ENCODE assay signal across 22 cellular contexts in the genomic region with DNA sequence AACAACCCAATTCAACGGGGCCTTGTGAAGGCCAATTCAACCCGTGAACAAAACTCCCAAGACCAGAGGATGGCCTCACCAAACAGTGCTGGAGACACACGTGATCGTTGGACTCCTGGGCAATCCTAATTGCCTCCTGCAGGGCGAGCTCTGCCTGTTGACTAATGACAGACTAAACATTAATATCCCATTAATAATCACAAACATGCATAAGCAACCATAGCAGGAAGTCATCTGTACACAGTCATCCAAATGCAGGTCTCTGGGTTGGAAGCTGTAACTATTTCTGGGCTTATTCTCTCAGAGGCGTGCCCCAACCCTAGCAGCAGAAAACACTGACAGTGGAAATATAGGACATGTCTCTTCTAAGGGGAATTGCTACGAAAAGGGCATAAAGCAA. TPM values are rescaled to one million over a fixed set of nuclear protein-coding genes. Genes with fewer than 3 reads are reported as not detected.
A peak's percentile ranks its signal among the peaks of the same experiment; 100 is the strongest.
DNase-seq lines count a peak whose midpoint lies in the region; ATAC-seq, FAIRE-seq and TF ChIP-seq lines count a peak whose summit lies in the region.
"Had no signal": no experiment of that assay in that cellular context is flagged by ENCODE, and none has a peak within 500 bp of the region (broad histone marks: within the 10 kb centered on the region; RNA-seq: fewer than 3 reads in every experiment).

No MANE protein-coding gene starts in this region.

- H3K27me3 ChIP-seq in bronchial epithelial cell (ENCODE audit: control insufficient read depth, insufficient read depth, low read length), result no peaks in the 10 kb centered on the region
- H3K27me3 ChIP-seq: BLaER1 treated with 17β-estradiol and CSF1 and Interleukin-3, amounts not matched to agents 10 nM and 100 nM had no signal

- H3K4me3 ChIP-seq in bronchial epithelial cell (ENCODE audit: low read depth, low read length), result no peak overlapping the region
- H3K4me3 ChIP-seq: BLaER1 treated with 17β-estradiol and CSF1 and Interleukin-3, amounts not matched to agents 10 nM and 100 nM; GM23338 had no signal

- no peak for FAIRE-seq in bronchial epithelial cell (lab: Jason Lieb, UNC)
- FAIRE-seq: A204.1, D721Med, GM12891, GM18507, HTR-8/SVneo had no signal

- ATAC-seq in left lobe of liver (peak; percentile 47), GM19035 (IDR thresholded peaks at IDR 0.05; ENCODE audit: unreplicated experiment) (no peak)
- ATAC-seq: GM23338, HCT116, Panc1 had no signal

- DNase-seq in NCI-H2171 treated with DMSO at 0.1 percent for 48 hours (lab: John Stamatoyannopoulos, UW), result peak; percentile 35
- DNase-seq in NCI-H2171 (lab: John Stamatoyannopoulos, UW), result no peak
- peak; percentile 20 for DNase-seq in bronchial epithelial cell (ENCODE audit: low read depth)
- no peak for DNase-seq in left lobe of liver (ENCODE audit: low spot score)
- no peak for DNase-seq in NCI-H526 (lab: John Stamatoyannopoulos, UW)
- no peak for DNase-seq in RPMI8226
- DNase-seq in NCI-H128 (lab: John Stamatoyannopoulos, UW; ENCODE audit: unreplicated experiment), result no peak
- DNase-seq: CD8-positive, alpha-beta memory T cell; GF-D8; NCI-H1930; NCI-H524; Right ventricle myocardium superior had no signal

- TF ChIP-seq CTCF in bronchial epithelial cell (IDR thresholded peaks at IDR 0.05; ENCODE audit: insufficient read depth, low read length, severe bottlenecking), result no peak

- peaks cover 27% of the 10 kb centered on the region for H3K36me3 ChIP-seq in bronchial epithelial cell (ENCODE audit: control insufficient read depth, insufficient read depth, low read length)

RNA-seq across cellular contexts. Expression of a gene that starts 20.9 kb away (rescaled TPM):
- total RNA-seq in bronchial epithelial cell, result 91.5 and 115 TPM in 2 replicates
- 43.4 TPM for total RNA-seq in left lobe of liver

RNA-seq across cellular contexts. Expression of a gene that starts 34.8 kb away (rescaled TPM):
- total RNA-seq in bronchial epithelial cell (9.5 and 11.1 TPM in 2 replicates), left lobe of liver (28.8 TPM)

Comparison
In these comparisons a context has a peak if more than half of its experiments do, and no peak if none do; other contexts are left out.
1. DNase-seq: peak in NCI-H2171 treated with DMSO at 0.1 percent for 48 hours (single experiment) and bronchial epithelial cell (single experiment); none in NCI-H2171 (single experiment), left lobe of liver (single experiment), NCI-H526 (0 of 2), RPMI8226 (single experiment) and NCI-H128 (single experiment).